8 cellular contexts compared by ENCODE assay signal in genomic region chr7:129376076-129376777, GRCh38. TPM values are rescaled to one million over a fixed set of nuclear protein-coding genes. Genes with fewer than 3 reads are reported as not detected.
DNase-seq lines count a peak whose midpoint lies in the region; ATAC-seq lines count a peak whose summit lies in the region.

No MANE protein-coding gene starts in this region.

- no peaks in the 10 kb centered on the region for H3K27me3 ChIP-seq in mesenchymal stem cell (ENCODE audit: control insufficient read depth in 1 of 2, insufficient read depth in 1 of 2, low read length in 2 of 2)

- whole genome bisulfite sequencing in mesenchymal stem cell, result 92% methylated on average over 1 of the region's 6 CpGs

- no peaks in the 10 kb centered on the region for H3K4me1 ChIP-seq in mesenchymal stem cell (ENCODE audit: control insufficient read depth, insufficient read depth, low read depth, low read length)

- H4K8ac ChIP-seq in mesenchymal stem cell (ENCODE audit: low read length), result no peak overlapping the region

- ATAC-seq in T-helper 17 cell, result peak; percentile 88

- DNase-seq in SIG-M5 treated with dmso at 0.1 percent for 504 hours (lab: John Stamatoyannopoulos, UW; ENCODE audit: unreplicated experiment) (peak; percentile 55), SIG-M5 (lab: John Stamatoyannopoulos, UW) (no peak), LHCN-M2 (ENCODE audit: low read depth) (peak; percentile 42), T-helper 17 cell (peak in 1 of 3 donors; percentile 27), caudate nucleus (lab: John Stamatoyannopoulos, UW) (peak in 3 of 61 donors; percentile 9 to 39 (median 36)), mesenchymal stem cell (peak; percentile 41), stromal cell of bone marrow (ENCODE audit: low read depth) (peak; percentile 13), occipital lobe (lab: John Stamatoyannopoulos, UW) (no peak)

- no peaks in the 10 kb centered on the region for H3K79me1 ChIP-seq in mesenchymal stem cell (replicated peaks; ENCODE audit: low read length, poor library complexity, severe bottlenecking)

- no peaks in the 10 kb centered on the region for H3K27me3 Mint-ChIP-seq in T-helper 17 cell

- H2BK15ac ChIP-seq in mesenchymal stem cell (ENCODE audit: low read depth, poor library complexity, severe bottlenecking), result no peak overlapping the region

- no peak overlapping the region for H2BK12ac ChIP-seq in mesenchymal stem cell (ENCODE audit: low read length in 2 of 2)

- no peak overlapping the region for H3K9ac ChIP-seq in mesenchymal stem cell (ENCODE audit: low read length)

- H3K27ac ChIP-seq in caudate nucleus (ENCODE audit: low read depth, low read length), result peak overlapping the region; percentile 79
- H3K27ac ChIP-seq in mesenchymal stem cell (ENCODE audit: low read length, poor library complexity, severe bottlenecking), result no peak overlapping the region

- no peak overlapping the region for H2BK5ac ChIP-seq in mesenchymal stem cell (ENCODE audit: low read depth, low read length, poor library complexity, severe bottlenecking)

- H3K27ac Mint-ChIP-seq in T-helper 17 cell, result peak overlapping the region; percentile 8

- H3K23ac ChIP-seq in mesenchymal stem cell (ENCODE audit: low read length in 2 of 2), result no peak overlapping the region

- peaks cover 6% of the 10 kb centered on the region for H3K4me1 Mint-ChIP-seq in T-helper 17 cell

- H3K36me3 ChIP-seq in mesenchymal stem cell (ENCODE audit: control insufficient read depth in 1 of 2, insufficient read depth in 2 of 2, low read depth in 1 of 2, low read length in 2 of 2), result peaks cover 0 to 4% of the 10 kb centered on the region in 2 experiments

- H3K4ac ChIP-seq in mesenchymal stem cell (ENCODE audit: low read depth in 1 of 2, low read length in 2 of 2), result no peak overlapping the region

- no peak overlapping the region for H3K18ac ChIP-seq in mesenchymal stem cell (ENCODE audit: low read depth in 1 of 2, low read length in 2 of 2)

- no peak overlapping the region for H2AFZ ChIP-seq in mesenchymal stem cell (ENCODE audit: low read depth, low read length)

- no peak overlapping the region for H3K4me3 ChIP-seq in mesenchymal stem cell (ENCODE audit: insufficient read depth in 1 of 2, low read depth in 1 of 2, low read length in 2 of 2)

- H3K4me3 Mint-ChIP-seq in T-helper 17 cell, result no peak overlapping the region

- H2BK120ac ChIP-seq in mesenchymal stem cell (ENCODE audit: low read depth, low read length), result no peak overlapping the region

- H3K36me3 Mint-ChIP-seq in T-helper 17 cell (ENCODE audit: low read depth), result peaks cover 2% of the 10 kb centered on the region

- no peak overlapping the region for H3K14ac ChIP-seq in mesenchymal stem cell (ENCODE audit: low read length in 2 of 2)

- H3K9me3 ChIP-seq in T-helper 17 cell (ENCODE audit: control insufficient read depth, low read length, poor library complexity, severe bottlenecking) (no peaks in the 10 kb centered on the region), mesenchymal stem cell (ENCODE audit: control insufficient read depth, low read length) (no peaks in the 10 kb centered on the region)

- H3K4me2 ChIP-seq in mesenchymal stem cell (ENCODE audit: low read length, poor library complexity, severe bottlenecking), result no peak overlapping the region

- H2AK5ac ChIP-seq in mesenchymal stem cell (ENCODE audit: low read length, severe bottlenecking), result no peak overlapping the region

- no peak overlapping the region for H4K91ac ChIP-seq in mesenchymal stem cell (ENCODE audit: low read length)

RNA-seq across cellular contexts. Expression of gene STRIP2, which starts 58.0 kb away (rescaled TPM):
- 100 and 104 TPM in 2 replicates for total RNA-seq in LHCN-M2 (2014; rRNA removed)
- 11.5 TPM for polyA plus RNA-seq in LHCN-M2 (2012)
- 1 to 10 TPM in 1 of 2 donors, under 1 TPM in 1; 0.67 to 2.1 TPM for total RNA-seq in T-helper 17 cell
- polyA plus RNA-seq in mesenchymal stem cell (2013, experiment 1 of 2), result 0.76 TPM
- 0.93 TPM for polyA plus RNA-seq in mesenchymal stem cell (2013, experiment 2 of 2)
- 0.94 TPM for total RNA-seq in occipital lobe

Comparison
In these comparisons a context has a peak if more than half of its experiments do, and no peak if none do; other contexts are left out.
1. DNase-seq: peak in SIG-M5 treated with dmso at 0.1 percent for 504 hours (single experiment), LHCN-M2 (single experiment), mesenchymal stem cell (single experiment) and stromal cell of bone marrow (single experiment); none in SIG-M5 (single experiment) and occipital lobe (single experiment).
2. RNA of gene STRIP2, which starts 58.0 kb away (total RNA-seq): 100 to 104 TPM in LHCN-M2; 0.67 to 2.1 TPM in T-helper 17 cell and 0.94 TPM in occipital lobe (single experiment); every median in the first group is over 10 times any median in the second.